Comparison of ENCODE assay signal across 27 cellular contexts in genomic region chr10:112173201-112173600, GRCh38.
"Had no signal": no experiment of that assay in that cellular context is flagged by ENCODE, and none has a peak within 500 bp of the region (broad histone marks: within the 10 kb centered on the region; RNA-seq: fewer than 3 reads in every experiment).

No MANE protein-coding gene starts in this region.

- H3K4me2 ChIP-seq: smooth muscle cell had no signal

- H3K27me3 ChIP-seq: heart left ventricle, pancreas, stomach, suprapubic skin, tibial artery, upper lobe of right lung, uterus had no signal

- DNase-seq: heart left ventricle; hypothalamus; immature natural killer cell; kidney; left ventricle myocardium inferior; midbrain; naive thymus-derived CD8-positive, alpha-beta T cell; nucleus accumbens; pancreas; posterior cingulate gyrus; retina; right cardiac atrium; stimulated activated CD4-positive, alpha-beta T cell treated with anti-CD3 and anti-CD28 coated beads, Interleukin-1b, Interleukin-23, amount 100 ng/mL, for 48 hours; stimulated activated CD4-positive, alpha-beta T cell treated with anti-CD3 and anti-CD28 coated beads, Interleukin-2, amount 100 ng/mL, for 48 hours; stimulated activated naive B cell treated with anti-CD40 and anti-IgM and Interleukin-4, amounts not matched to agents 10 μg/mL and 1 μg/mL and 100 μg/mL, for 72 hours; stimulated activated naive CD8-positive, alpha-beta T cell treated with anti-CD3 and anti-CD28 coated beads, Interleukin-15, Interleukin-2, amounts not matched to agents 100 U/mL and 50 U/mL, for 24 hours; stomach; tibial artery; trophoblast cell; upper lobe of right lung; uterus had no signal

- H3K9me3 ChIP-seq: heart left ventricle, left ventricle myocardium inferior, pancreas, prostate gland, stomach, suprapubic skin, thoracic aorta, tibial artery, upper lobe of right lung, uterus had no signal

- H3K27ac ChIP-seq: heart left ventricle, left ventricle myocardium inferior, pancreas, prostate gland, stomach, suprapubic skin, tibial artery, upper lobe of right lung, uterus had no signal

- H3K4me3 ChIP-seq: heart left ventricle, left ventricle myocardium inferior, lung, pancreas, prostate gland, smooth muscle cell, stomach, suprapubic skin, thoracic aorta, tibial artery, upper lobe of right lung, uterus had no signal

- H3K36me3 ChIP-seq: prostate gland, uterus had no signal

- ATAC-seq: heart left ventricle; naive thymus-derived CD8-positive, alpha-beta T cell; pancreas; right cardiac atrium; sciatic nerve; stimulated activated naive B cell treated with anti-CD40 and anti-IgM and Interleukin-4, amounts not matched to agents 10 μg/mL and 1 μg/mL and 100 μg/mL, for 72 hours; stimulated activated naive CD8-positive, alpha-beta T cell treated with anti-CD3 and anti-CD28 coated beads, Interleukin-15, Interleukin-2, amounts not matched to agents 100 U/mL and 50 U/mL, for 24 hours; upper lobe of right lung had no signal

- H3K4me1 ChIP-seq: pancreas, prostate gland, suprapubic skin, upper lobe of right lung, uterus had no signal
